Comparison of ENCODE assay signal across 11 cellular contexts in genomic region chr5:64680289-64680688, GRCh38. TPM values are rescaled to one million over a fixed set of nuclear protein-coding genes. Genes with fewer than 3 reads are reported as not detected.
A peak's percentile ranks its signal among the peaks of the same experiment; 100 is the strongest.
DNase-seq lines count a peak whose midpoint lies in the region; ATAC-seq and TF ChIP-seq lines count a peak whose summit lies in the region.
"Had no signal": no experiment of that assay in that cellular context is flagged by ENCODE, and none has a peak within 500 bp of the region (broad histone marks: within the 10 kb centered on the region; RNA-seq: fewer than 3 reads in every experiment).

No MANE protein-coding gene starts in this region.

- no peak overlapping the region for H3K27ac ChIP-seq in Peyer's patch
- H3K27ac ChIP-seq: VCaP had no signal

- H3K36me3 ChIP-seq in Peyer's patch: no peaks in the 10 kb centered on the region

- TF ChIP-seq CTCF in Peyer's patch (IDR thresholded peaks at IDR 0.05): no peak

- ATAC-seq in GM21528 (IDR thresholded peaks at IDR 0.05; ENCODE audit: low FRiP score, unreplicated experiment): no peak

- peak; percentile 7 for DNase-seq in stimulated activated CD4-positive, alpha-beta T cell treated with anti-CD3 and anti-CD28 coated beads, Interleukin-15, amount 100 ng/mL, for 24 hours
- DNase-seq in stimulated activated CD4-positive, alpha-beta T cell treated with anti-CD3 and anti-CD28 coated beads, Interleukin-4, amount 100 ng/mL, for 24 hours: no peak
- DNase-seq in M059J (ENCODE audit: low read depth) (peak; percentile 40), cerebellar cortex (ENCODE audit: low spot score) (peak; percentile 8), midbrain (lab: John Stamatoyannopoulos, UW) (no peak), Peyer's patch (no peak)
- no peak for DNase-seq in NK-92 treated with Interleukin-12 subunit alpha and Interleukin-12 subunit beta, amount 100 ng/mL, for 24 hours (lab: John Stamatoyannopoulos, UW)
- DNase-seq: CD4-positive, alpha-beta memory T cell; Kasumi-1 had no signal

- H3K9me3 ChIP-seq in Peyer's patch: no peaks in the 10 kb centered on the region

- no peak overlapping the region for H3K4me3 ChIP-seq in Peyer's patch

- TF ChIP-seq POLR2A in Peyer's patch (IDR thresholded peaks at IDR 0.05): no peak

- no peaks in the 10 kb centered on the region for H3K27me3 ChIP-seq in Peyer's patch

- no peaks in the 10 kb centered on the region for H3K4me1 ChIP-seq in Peyer's patch

RNA-seq across cellular contexts. Expression of gene SHISAL2B, which starts 10.0 kb away (rescaled TPM):
- total RNA-seq in M059J (2014; rRNA removed; shearing (Covaris generic)): not detected in 2 replicates
- not detected for total RNA-seq in Peyer's patch
- total RNA-seq: CD4-positive, alpha-beta memory T cell had no signal

Comparison
In these comparisons a context has a peak if more than half of its experiments do, and no peak if none do; other contexts are left out.
1. DNase-seq: peak in stimulated activated CD4-positive, alpha-beta T cell treated with anti-CD3 and anti-CD28 coated beads, Interleukin-15, amount 100 ng/mL, for 24 hours (single experiment), M059J (single experiment) and cerebellar cortex (single experiment); none in stimulated activated CD4-positive, alpha-beta T cell treated with anti-CD3 and anti-CD28 coated beads, Interleukin-4, amount 100 ng/mL, for 24 hours (single experiment), midbrain (single experiment), Peyer's patch (0 of 3) and NK-92 treated with Interleukin-12 subunit alpha and Interleukin-12 subunit beta, amount 100 ng/mL, for 24 hours (single experiment).